In genomic region chr10:113504423-113504822, GRCh38 we compare ENCODE assay signal across 36 cellular contexts. TPM values are rescaled to one million over a fixed set of nuclear protein-coding genes. Genes with fewer than 3 reads are reported as not detected.
"Had no signal": no experiment of that assay in that cellular context is flagged by ENCODE, and none has a peak within 500 bp of the region (broad histone marks: within the 10 kb centered on the region; RNA-seq: fewer than 3 reads in every experiment).

No MANE protein-coding gene starts in this region.

- ATAC-seq: activated CD8-positive, alpha-beta T cell treated with anti-CD3 and anti-CD28 coated beads for 36 hours; activated T-cell treated with anti-CD3 and anti-CD28 coated beads, Interleukin-2, amount 50 U/mL, for 72 hours; activated T-helper 17 cell treated with anti-CD3 and anti-CD28 coated beads, Interleukin-2, amount 50 U/mL, for 72 hours; Right ventricle myocardium inferior had no signal

- H2AFZ ChIP-seq: PC-9 had no signal

- H3K4me2 ChIP-seq: PC-9 had no signal

- H3K4me3 ChIP-seq: ascending aorta, MG63, PC-9 had no signal

- H3K27ac ChIP-seq: ascending aorta, PC-9, RWPE1, WERI-Rb-1 had no signal

- H3K27me3 ChIP-seq: ascending aorta, MG63 had no signal

- DNase-seq: activated CD4-positive, alpha-beta T cell treated with anti-CD3 and anti-CD28 coated beads for 1 hour; activated CD4-positive, alpha-beta T cell treated with anti-CD3 and anti-CD28 coated beads for 48 hours; activated CD4-positive, alpha-beta T cell treated with anti-CD3 and anti-CD28 coated beads, Interleukin-2, amount 50 U/mL, for 4 hours; activated CD4-positive, CD25-positive, alpha-beta regulatory T cell; activated CD8-positive, alpha-beta T cell treated with anti-CD3 and anti-CD28 coated beads for 36 hours; activated effector memory CD4-positive, alpha-beta T cell treated with anti-CD3 and anti-CD28 coated beads, Interleukin-2, amount 50 U/mL, for 16 hours; activated naive CD4-positive, alpha-beta T cell; activated naive CD4-positive, alpha-beta T cell treated with anti-CD3 and anti-CD28 coated beads, Interleukin-2, amount 50 U/mL, for 16 hours; activated naive CD8-positive, alpha-beta T cell treated with anti-CD3 and anti-CD28 coated beads, Interleukin-2, amount 10 ng/mL, durations not matched to agents 7 days and 5 days; activated T-cell treated with anti-CD3 and anti-CD28 coated beads, Interleukin-2, amount 50 U/mL, for 1 hour; activated T-cell treated with anti-CD3 and anti-CD28 coated beads, Interleukin-2, amount 50 U/mL, for 72 hours; amygdala; caudate nucleus; cerebellar nuclear complex; Karpas-422; MG63; NCI-H1092; NCI-H1436 treated with DMSO at 0.1 percent for 48 hours; NCI-H1694 treated with DMSO at 0.1 percent for 48 hours; NCI-H2029; NCI-H510A; NCI-H526; NCI-H748 treated with DMSO at 0.1 percent for 48 hours; NK-92 treated with Interleukin-12 subunit alpha and Interleukin-12 subunit beta, amount 100 ng/mL, for 24 hours; PC-9; SIG-M5; T1000; WERI-Rb-1 had no signal

- H3K36me3 ChIP-seq: ascending aorta, MG63, WERI-Rb-1 had no signal

- H3K9me3 ChIP-seq: ascending aorta had no signal

RNA-seq across cellular contexts. Expression of gene HABP2, which starts 48.4 kb away (rescaled TPM):
- total RNA-seq: activated CD8-positive, alpha-beta memory T cell treated with anti-CD3 and anti-CD28 coated beads for 36 hours; activated CD8-positive, alpha-beta T cell treated with anti-CD3 and anti-CD28 coated beads for 36 hours; activated naive CD8-positive, alpha-beta T cell treated with anti-CD3 and anti-CD28 coated beads, Interleukin-2, amount 10 ng/mL, durations not matched to agents 7 days and 5 days; activated T-cell treated with anti-CD3 and anti-CD28 coated beads, Interleukin-2, amount 50 U/mL, for 72 hours; activated T-helper 17 cell treated with anti-CD3 and anti-CD28 coated beads, Interleukin-2, amount 50 U/mL, for 72 hours; ascending aorta; PC-9; Right ventricle myocardium inferior; SK-MEL-5; T-helper 1 cell treated with Interleukin-12 subunit alpha and Interleukin-12 subunit beta and Interleukin-4 antibody, amounts not matched to agents 30 ng/mL and 1 ng/mL, for 36 hours; T-helper 2 cell treated with Interferon-gamma antibody and Interleukin-4, amounts not matched to agents 100 ng/mL and 5 ng/mL, for 36 hours had no signal
